1 cellular context compared by ENCODE assay signal in the genomic region with DNA sequence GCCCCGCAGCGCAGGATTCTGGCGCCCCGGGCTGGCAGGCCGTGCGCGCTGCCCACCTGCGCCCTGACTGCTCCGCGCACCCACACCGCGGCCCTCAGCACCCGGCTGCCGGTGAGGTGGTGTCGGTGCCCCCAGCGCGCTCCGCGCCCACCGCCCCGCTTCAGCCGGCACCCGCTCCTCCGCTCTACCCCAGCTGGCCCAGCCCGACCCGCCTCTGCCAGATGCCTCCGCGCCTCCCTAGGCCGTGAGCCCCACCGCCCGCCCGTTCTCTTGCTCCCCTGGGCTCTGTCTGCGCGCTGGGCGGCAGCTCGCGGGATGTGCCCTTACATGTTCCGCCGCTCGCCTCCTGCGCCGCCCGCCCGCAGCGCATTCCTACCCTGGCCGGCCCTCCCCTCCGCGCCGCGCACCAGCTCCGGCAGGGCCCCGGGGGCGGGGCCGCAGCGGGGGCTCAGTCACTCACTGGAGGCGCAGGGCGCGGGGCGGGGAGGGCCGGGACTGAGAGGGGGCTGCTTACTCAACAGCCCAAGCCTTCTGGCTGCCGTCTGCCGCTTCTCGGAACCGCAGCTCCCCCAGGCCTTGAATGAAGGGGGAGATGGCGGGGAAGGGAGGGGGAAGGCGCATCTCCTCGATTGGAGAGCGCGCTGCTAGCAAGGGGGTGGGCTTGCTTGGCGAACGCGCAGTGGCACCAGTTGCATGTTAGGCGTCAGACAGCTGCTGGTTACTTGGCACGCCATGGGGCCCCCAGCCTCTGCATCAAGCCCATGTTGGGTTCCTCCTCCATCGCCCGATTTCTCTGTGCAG.
TF ChIP-seq lines count a peak whose summit lies in the region.

Gene PHLDA3 (minus strand): TSS at position 345 of the 801 bp plus-strand sequence. CDS start 402 bp downstream, outside the sequence.

TF ChIP-seq in HepG2, 621 proteins besides CTCF, POLR2A, EP300 and RAD21 (continued from another document and continues in another):
- TF ChIP-seq ZNF280B (CRISPR knock-in tag; IDR thresholded peaks at IDR 0.05; ENCODE audit: borderline replicate concordance) (no peak), ZNF841 (CRISPR knock-in tag; IDR thresholded peaks at IDR 0.05; ENCODE audit: borderline replicate concordance) (0 out of 2 replicates have a peak, but pooled peaks have one; percentile 30), CAMTA2 (CRISPR knock-in tag; IDR thresholded peaks at IDR 0.05; ENCODE audit: borderline replicate concordance) (0 out of 2 replicates have a peak, but pooled peaks have one; percentile 12), NFKB2 (CRISPR knock-in tag; IDR thresholded peaks at IDR 0.05; ENCODE audit: borderline replicate concordance) (no peak), GABPA (IDR thresholded peaks at IDR 0.05; ENCODE audit: low read depth, low read length) (no peak), GABPA (CRISPR knock-in tag; IDR thresholded peaks at IDR 0.05; ENCODE audit: low read depth) (no peak), ZIK1 (CRISPR knock-in tag; IDR thresholded peaks at IDR 0.05; ENCODE audit: borderline replicate concordance, low read depth) (peak; percentile 52; the same call in 1 of the 2 replicates), WIZ (CRISPR knock-in tag; IDR thresholded peaks at IDR 0.05) (no peak; the same call in 1 of the 2 replicates), DR1 (CRISPR knock-in tag; IDR thresholded peaks at IDR 0.05) (no peak), TP53 (CRISPR knock-in tag; conservative IDR thresholded peaks at IDR 0.05) (peak; percentile 99), SRF (IDR thresholded peaks at IDR 0.05; ENCODE audit: low read depth, low read length) (no peak), HDAC2 (CRISPR knock-in tag; IDR thresholded peaks at IDR 0.05) (0 out of 2 replicates have a peak, but pooled peaks have one; percentile 43), PPARG (CRISPR knock-in tag; conservative IDR thresholded peaks at IDR 0.05) (no peak), RORA (CRISPR knock-in tag; IDR thresholded peaks at IDR 0.05) (no peak), SMARCC2 (IDR thresholded peaks at IDR 0.05) (no peak), CENPT (CRISPR knock-in tag; IDR thresholded peaks at IDR 0.05; ENCODE audit: low read depth) (no peak), TARDBP (CRISPR knock-in tag; IDR thresholded peaks at IDR 0.05) (0 out of 2 replicates have a peak, but pooled peaks have one; percentile 57), ZFP62 (CRISPR knock-in tag; IDR thresholded peaks at IDR 0.05) (no peak), ZGPAT (CRISPR knock-in tag; IDR thresholded peaks at IDR 0.05) (peak; percentile 34; the same call in 1 of the 2 replicates), YEATS4 (CRISPR knock-in tag; IDR thresholded peaks at IDR 0.05; ENCODE audit: borderline replicate concordance) (peak; percentile 83), CEBPB (IDR thresholded peaks at IDR 0.05; ENCODE audit: borderline replicate concordance, low read depth, low read length) (no peak)
- TF ChIP-seq, protein P1, sequence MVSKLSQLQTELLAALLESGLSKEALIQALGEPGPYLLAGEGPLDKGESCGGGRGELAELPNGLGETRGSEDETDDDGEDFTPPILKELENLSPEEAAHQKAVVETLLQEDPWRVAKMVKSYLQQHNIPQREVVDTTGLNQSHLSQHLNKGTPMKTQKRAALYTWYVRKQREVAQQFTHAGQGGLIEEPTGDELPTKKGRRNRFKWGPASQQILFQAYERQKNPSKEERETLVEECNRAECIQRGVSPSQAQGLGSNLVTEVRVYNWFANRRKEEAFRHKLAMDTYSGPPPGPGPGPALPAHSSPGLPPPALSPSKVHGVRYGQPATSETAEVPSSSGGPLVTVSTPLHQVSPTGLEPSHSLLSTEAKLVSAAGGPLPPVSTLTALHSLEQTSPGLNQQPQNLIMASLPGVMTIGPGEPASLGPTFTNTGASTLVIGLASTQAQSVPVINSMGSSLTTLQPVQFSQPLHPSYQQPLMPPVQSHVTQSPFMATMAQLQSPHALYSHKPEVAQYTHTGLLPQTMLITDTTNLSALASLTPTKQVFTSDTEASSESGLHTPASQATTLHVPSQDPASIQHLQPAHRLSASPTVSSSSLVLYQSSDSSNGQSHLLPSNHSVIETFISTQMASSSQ (IDR thresholded peaks at IDR 0.05; ENCODE audit: low read depth) = no peak
- TF ChIP-seq, protein P1 (CRISPR knock-in tag; IDR thresholded peaks at IDR 0.05; ENCODE audit: borderline replicate concordance) = peak; percentile 5; the same call in 1 of the 2 replicates
- TF ChIP-seq, protein P2, sequence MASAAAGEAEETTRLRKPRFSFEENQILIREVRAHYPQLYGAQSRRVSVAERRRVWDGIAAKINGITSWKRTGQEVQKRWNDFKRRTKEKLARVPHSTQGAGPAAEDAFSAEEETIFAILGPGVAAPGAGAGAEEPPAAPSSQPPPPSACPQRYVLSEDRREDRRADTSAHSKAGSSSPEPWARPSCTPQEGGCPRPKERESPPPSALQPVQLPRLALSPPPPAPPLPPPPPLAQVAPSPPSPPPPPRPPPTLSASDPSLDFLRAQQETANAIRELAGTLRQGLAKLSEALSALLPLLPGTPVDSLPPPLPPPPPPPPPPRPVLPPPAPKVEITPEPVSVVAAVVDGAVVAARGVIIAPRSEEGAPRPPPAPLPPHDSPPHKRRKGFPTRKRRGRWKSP (CRISPR knock-in tag; IDR thresholded peaks at IDR 0.05) = peak; percentile 92
- TF ChIP-seq, protein P3, sequence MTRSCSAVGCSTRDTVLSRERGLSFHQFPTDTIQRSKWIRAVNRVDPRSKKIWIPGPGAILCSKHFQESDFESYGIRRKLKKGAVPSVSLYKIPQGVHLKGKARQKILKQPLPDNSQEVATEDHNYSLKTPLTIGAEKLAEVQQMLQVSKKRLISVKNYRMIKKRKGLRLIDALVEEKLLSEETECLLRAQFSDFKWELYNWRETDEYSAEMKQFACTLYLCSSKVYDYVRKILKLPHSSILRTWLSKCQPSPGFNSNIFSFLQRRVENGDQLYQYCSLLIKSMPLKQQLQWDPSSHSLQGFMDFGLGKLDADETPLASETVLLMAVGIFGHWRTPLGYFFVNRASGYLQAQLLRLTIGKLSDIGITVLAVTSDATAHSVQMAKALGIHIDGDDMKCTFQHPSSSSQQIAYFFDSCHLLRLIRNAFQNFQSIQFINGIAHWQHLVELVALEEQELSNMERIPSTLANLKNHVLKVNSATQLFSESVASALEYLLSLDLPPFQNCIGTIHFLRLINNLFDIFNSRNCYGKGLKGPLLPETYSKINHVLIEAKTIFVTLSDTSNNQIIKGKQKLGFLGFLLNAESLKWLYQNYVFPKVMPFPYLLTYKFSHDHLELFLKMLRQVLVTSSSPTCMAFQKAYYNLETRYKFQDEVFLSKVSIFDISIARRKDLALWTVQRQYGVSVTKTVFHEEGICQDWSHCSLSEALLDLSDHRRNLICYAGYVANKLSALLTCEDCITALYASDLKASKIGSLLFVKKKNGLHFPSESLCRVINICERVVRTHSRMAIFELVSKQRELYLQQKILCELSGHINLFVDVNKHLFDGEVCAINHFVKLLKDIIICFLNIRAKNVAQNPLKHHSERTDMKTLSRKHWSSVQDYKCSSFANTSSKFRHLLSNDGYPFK (CRISPR knock-in tag; IDR thresholded peaks at IDR 0.05; ENCODE audit: borderline replicate concordance) = no peak
- TF ChIP-seq, protein P4, sequence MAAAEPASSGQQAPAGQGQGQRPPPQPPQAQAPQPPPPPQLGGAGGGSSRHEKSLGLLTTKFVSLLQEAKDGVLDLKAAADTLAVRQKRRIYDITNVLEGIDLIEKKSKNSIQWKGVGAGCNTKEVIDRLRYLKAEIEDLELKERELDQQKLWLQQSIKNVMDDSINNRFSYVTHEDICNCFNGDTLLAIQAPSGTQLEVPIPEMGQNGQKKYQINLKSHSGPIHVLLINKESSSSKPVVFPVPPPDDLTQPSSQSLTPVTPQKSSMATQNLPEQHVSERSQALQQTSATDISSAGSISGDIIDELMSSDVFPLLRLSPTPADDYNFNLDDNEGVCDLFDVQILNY (CRISPR knock-in tag; conservative IDR thresholded peaks at IDR 0.05) = 0 out of 2 replicates have a peak, but pooled peaks have one; percentile 25
- TF ChIP-seq, protein P5, sequence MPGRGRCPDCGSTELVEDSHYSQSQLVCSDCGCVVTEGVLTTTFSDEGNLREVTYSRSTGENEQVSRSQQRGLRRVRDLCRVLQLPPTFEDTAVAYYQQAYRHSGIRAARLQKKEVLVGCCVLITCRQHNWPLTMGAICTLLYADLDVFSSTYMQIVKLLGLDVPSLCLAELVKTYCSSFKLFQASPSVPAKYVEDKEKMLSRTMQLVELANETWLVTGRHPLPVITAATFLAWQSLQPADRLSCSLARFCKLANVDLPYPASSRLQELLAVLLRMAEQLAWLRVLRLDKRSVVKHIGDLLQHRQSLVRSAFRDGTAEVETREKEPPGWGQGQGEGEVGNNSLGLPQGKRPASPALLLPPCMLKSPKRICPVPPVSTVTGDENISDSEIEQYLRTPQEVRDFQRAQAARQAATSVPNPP (CRISPR knock-in tag; IDR thresholded peaks at IDR 0.05) = peak; percentile 77; the same call in 1 of the 2 replicates
- TF ChIP-seq, protein P6, sequence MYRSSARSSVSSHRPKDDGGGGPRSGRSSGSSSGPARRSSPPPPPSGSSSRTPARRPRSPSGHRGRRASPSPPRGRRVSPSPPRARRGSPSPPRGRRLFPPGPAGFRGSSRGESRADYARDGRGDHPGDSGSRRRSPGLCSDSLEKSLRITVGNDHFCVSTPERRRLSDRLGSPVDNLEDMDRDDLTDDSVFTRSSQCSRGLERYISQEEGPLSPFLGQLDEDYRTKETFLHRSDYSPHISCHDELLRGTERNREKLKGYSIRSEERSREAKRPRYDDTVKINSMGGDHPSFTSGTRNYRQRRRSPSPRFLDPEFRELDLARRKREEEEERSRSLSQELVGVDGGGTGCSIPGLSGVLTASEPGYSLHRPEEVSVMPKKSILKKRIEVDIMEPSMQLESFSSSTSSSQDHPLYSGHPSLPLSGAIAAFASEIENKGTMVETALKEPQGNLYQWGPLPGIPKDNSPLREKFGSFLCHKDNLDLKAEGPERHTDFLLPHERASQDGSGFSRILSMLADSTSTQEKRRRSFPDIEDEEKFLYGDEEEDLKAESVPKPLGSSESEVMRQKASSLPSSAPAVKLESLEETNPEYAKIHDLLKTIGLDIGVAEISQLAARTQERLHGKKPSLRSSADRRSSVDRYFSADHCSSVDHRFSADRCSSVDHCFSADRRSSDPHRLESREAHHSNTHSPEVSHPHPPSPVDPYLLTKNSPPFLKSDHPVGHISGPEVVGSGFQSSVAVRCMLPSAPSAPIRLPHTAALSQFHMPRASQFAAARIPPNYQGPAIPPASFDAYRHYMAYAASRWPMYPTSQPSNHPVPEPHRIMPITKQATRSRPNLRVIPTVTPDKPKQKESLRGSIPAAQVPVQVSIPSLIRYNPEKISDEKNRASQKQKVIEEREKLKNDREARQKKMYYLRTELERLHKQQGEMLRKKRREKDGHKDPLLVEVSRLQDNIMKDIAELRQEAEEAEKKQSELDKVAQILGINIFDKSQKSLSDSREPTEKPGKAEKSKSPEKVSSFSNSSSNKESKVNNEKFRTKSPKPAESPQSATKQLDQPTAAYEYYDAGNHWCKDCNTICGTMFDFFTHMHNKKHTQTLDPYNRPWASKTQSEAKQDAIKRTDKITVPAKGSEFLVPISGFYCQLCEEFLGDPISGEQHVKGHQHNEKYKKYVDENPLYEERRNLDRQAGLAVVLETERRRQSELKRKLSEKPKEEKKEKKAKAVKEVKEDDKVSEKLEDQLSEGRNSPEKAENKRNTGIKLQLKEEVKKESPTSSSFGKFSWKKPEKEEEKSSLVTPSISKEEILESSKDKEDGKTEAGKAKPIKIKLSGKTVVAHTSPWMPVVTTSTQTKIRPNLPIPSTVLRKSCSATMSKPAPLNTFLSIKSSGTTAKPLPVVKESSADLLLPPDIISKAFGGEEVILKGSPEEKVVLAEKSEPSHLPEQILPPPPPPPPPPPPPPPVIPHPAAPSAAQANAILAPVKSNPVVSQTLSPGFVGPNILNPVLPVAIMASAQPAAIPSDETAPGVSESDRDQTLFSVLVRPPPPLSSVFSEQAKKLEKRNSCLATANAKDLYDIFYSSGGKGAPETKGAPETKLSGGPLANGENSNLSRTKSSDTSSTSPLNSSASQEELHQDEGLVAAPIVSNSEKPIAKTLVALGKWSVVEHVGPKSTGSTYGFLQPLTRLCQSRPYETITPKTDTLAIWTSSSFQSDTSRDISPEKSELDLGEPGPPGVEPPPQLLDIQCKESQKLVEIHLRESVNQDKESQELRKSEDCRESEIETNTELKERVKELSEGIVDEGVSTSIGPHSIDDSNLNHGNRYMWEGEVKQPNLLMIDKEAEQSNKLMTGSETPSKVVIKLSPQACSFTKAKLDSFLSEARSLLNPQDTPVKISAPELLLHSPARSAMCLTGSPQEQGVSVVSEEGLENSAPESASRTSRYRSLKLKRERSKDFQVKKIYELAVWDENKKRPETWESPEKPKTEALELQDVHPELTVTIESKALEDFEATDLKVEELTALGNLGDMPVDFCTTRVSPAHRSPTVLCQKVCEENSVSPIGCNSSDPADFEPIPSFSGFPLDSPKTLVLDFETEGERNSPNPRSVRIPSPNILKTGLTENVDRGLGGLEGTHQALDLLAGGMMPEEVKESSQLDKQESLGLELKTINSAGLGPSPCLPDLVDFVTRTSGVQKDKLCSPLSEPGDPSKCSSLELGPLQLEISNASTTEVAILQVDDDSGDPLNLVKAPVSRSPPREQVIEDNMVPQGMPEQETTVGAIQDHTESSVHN (CRISPR knock-in tag; IDR thresholded peaks at IDR 0.05) = no peak
